Comparison of ENCODE assay signal across 35 cellular contexts in the genomic region with DNA sequence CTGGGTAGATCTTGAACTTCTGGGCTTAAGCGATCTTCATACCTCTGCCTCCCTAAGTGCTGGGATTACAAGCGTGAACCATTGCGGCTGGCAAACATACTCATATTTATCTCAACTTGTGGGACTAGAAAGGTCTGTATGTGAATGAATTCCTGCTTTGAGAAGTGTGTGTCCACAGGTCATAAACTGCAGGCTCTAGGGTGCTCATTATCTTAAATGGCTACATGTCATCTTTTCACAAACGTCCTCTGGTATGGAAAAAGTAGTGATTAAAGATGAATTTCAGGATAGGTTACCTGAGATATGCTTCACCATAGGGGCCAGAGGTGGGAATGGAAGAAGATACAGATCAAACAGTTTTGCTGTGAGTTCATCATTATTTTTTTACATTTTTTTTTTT. TPM values are rescaled to one million over a fixed set of nuclear protein-coding genes. Genes with fewer than 3 reads are reported as not detected.
DNase-seq lines count a peak whose midpoint lies in the region; ATAC-seq, FAIRE-seq and TF ChIP-seq lines count a peak whose summit lies in the region.
"Had no signal": no experiment of that assay in that cellular context is flagged by ENCODE, and none has a peak within 500 bp of the region (broad histone marks: within the 10 kb centered on the region; RNA-seq: fewer than 3 reads in every experiment).

No MANE protein-coding gene starts in this region.

- WGBS in HepG2 (ENCODE audit: low lambda C conversion rate) = 97% methylated on average over 4 of the region's 4 CpGs
- WGBS in right lobe of liver (ENCODE audit: insufficient coverage, low coverage, low lambda C conversion rate, missing lambda C conversion rate) = 88% methylated on average over 4 of the region's 4 CpGs
- WGBS in trophoblast cell (ENCODE audit: extremely low coverage, insufficient coverage, insufficient read length) = no CpG with 5 or more reads among the region's 4 CpGs

- no peak overlapping the region for H2BK12ac ChIP-seq in trophoblast cell (ENCODE audit: low read length)

- no peaks in the 10 kb centered on the region for H3K79me1 ChIP-seq in trophoblast cell (ENCODE audit: low read length)

- no peak overlapping the region for H3K14ac ChIP-seq in trophoblast cell (ENCODE audit: low read length)

- no TSS peak for BruUV-seq in HepG2 (replicated peaks; lab: Mats Ljungman, UMichigan)

- H4K12ac ChIP-seq in trophoblast cell (ENCODE audit: low read depth, low read length) = no peak overlapping the region

- POLR2A ChIA-PET in HepG2 (lab: Yijun Ruan, JAX) = interaction anchor here (1.4 to 2.0 kb wide), 2 partner anchors 8 to 13 kb away, joined by 3 to 25 read pairs; a partner anchor contains a TSS

- no peak overlapping the region for H4K91ac ChIP-seq in trophoblast cell (ENCODE audit: low read depth, low read length)

- no peak overlapping the region for H3K4me3 ChIP-seq in HepG2 (replicated peaks in 1 of 3; ENCODE audit: insufficient read depth in 1 of 3, low read depth in 2 of 3, low read length in 3 of 3)
- no peak overlapping the region for H3K4me3 ChIP-seq in right lobe of liver
- no peak overlapping the region for H3K4me3 ChIP-seq in osteoblast (ENCODE audit: insufficient read depth, low read length)
- H3K4me3 ChIP-seq in trophoblast cell (ENCODE audit: low read depth, low read length) = no peak overlapping the region
- H3K4me3 ChIP-seq: A549; BLaER1; BLaER1 treated with 17β-estradiol and CSF1 and Interleukin-3, amounts not matched to agents 10 nM and 100 nM had no signal

- H3K36me3 ChIP-seq in HepG2 (replicated peaks in 1 of 2; ENCODE audit: control insufficient read depth in 1 of 2, insufficient read depth in 2 of 2, low read length in 2 of 2) (no peaks in the 10 kb centered on the region), right lobe of liver (no peaks in the 10 kb centered on the region), osteoblast (ENCODE audit: insufficient read depth, low read length) (no peaks in the 10 kb centered on the region), trophoblast cell (ENCODE audit: control insufficient read depth in 1 of 2, insufficient read depth in 2 of 2, low read length in 2 of 2) (no peaks in the 10 kb centered on the region)
- H3K36me3 ChIP-seq: BE2C; BLaER1; BLaER1 treated with 17β-estradiol and CSF1 and Interleukin-3, amounts not matched to agents 10 nM and 100 nM had no signal

- CTCF ChIA-PET in HepG2 (lab: Yijun Ruan, JAX; ENCODE audit: low intra/inter-chr PET ratio, low total read pairs) = no interaction called here

- H3K79me2 ChIP-seq in HepG2 (ENCODE audit: insufficient read depth, low read length) (no peaks in the 10 kb centered on the region), osteoblast (ENCODE audit: insufficient read depth, low read length) (no peaks in the 10 kb centered on the region), trophoblast cell (ENCODE audit: control insufficient read depth, insufficient read depth, low read length, poor library complexity) (no peaks in the 10 kb centered on the region)

- H3K23ac ChIP-seq in trophoblast cell (ENCODE audit: low read length) = no peak overlapping the region

- intact Hi-C loops in cardiac septum (cut with DNase I) (no loop called here), left cardiac atrium (cut with DNase I) (no loop called here), HepG2 (cut with micrococcal nuclease; ENCODE audit: unreplicated experiment) (no loop called here), right lobe of liver (cut with DNase I) (no loop called here)

- no peak overlapping the region for H2AFZ ChIP-seq in HepG2 (ENCODE audit: low read length)
- H2AFZ ChIP-seq in osteoblast (ENCODE audit: low read length) = no peak overlapping the region
- H2AFZ ChIP-seq in trophoblast cell (ENCODE audit: insufficient read depth, low read length, poor library complexity) = no peak overlapping the region

- H3K4me2 ChIP-seq in HepG2 (ENCODE audit: low read depth, low read length) (no peak overlapping the region), osteoblast (ENCODE audit: insufficient read depth, low read length) (no peak overlapping the region), trophoblast cell (ENCODE audit: low read length) (no peak overlapping the region)
- H3K4me2 ChIP-seq: A549; BLaER1; BLaER1 treated with 17β-estradiol and CSF1 and Interleukin-3, amounts not matched to agents 10 nM and 100 nM had no signal

- H4K20me1 ChIP-seq in HepG2 (ENCODE audit: insufficient read depth, low read length) = no peaks in the 10 kb centered on the region
- H4K20me1 ChIP-seq in osteoblast (ENCODE audit: insufficient read depth, low read length) = no peaks in the 10 kb centered on the region
- H4K20me1 ChIP-seq: BLaER1; BLaER1 treated with 17β-estradiol and CSF1 and Interleukin-3, amounts not matched to agents 10 nM and 100 nM had no signal

- DNase-seq in cardiac septum (ENCODE audit: low spot score) (peak; percentile 6), left cardiac atrium (no peak), HepG2 (ENCODE audit: low spot score) (no peak), right lobe of liver (no peak), osteoblast (ENCODE audit: insufficient read length, low spot score, missing footprints) (peak; percentile 58), trophoblast cell (peak; percentile 70 to 90), NCI-H82 treated with DMSO at 0.1 percent for 48 hours (lab: John Stamatoyannopoulos, UW; ENCODE audit: unreplicated experiment) (no peak)
- no peak for DNase-seq in activated CD4-positive, CD25-positive, alpha-beta regulatory T cell (lab: John Stamatoyannopoulos, UW)
- DNase-seq: 8988T; ACHN; AML-193; BE2C; C1 segment of cervical spinal cord; Caco-2; Calu3; CD4-positive, alpha-beta memory T cell; CD4-positive, alpha-beta T cell; CD4-positive, CD25-positive, alpha-beta regulatory T cell; CD8-positive, alpha-beta memory T cell; CD8-positive, alpha-beta T cell; COR-L47; DMS 273 treated with DMSO at 0.1 percent for 48 hours; DMS153; DMS53; DMS79; DMS79 treated with DMSO at 0.1 percent for 48 hours; DND-41; EL had no signal

- in situ Hi-C loops in HepG2 (cut with HindIII; ENCODE audit: extremely low pct_ligation_motif_present, low pct_unique_long_range_greater_than_20kb) = no loop called here

- H4K8ac ChIP-seq in trophoblast cell (ENCODE audit: low read depth, low read length) = no peak overlapping the region

- no peak overlapping the region for H3K9ac ChIP-seq in HepG2 (ENCODE audit: insufficient read depth, low read depth, low read length)
- H3K9ac ChIP-seq in trophoblast cell (ENCODE audit: low read length) = no peak overlapping the region
- H3K9ac ChIP-seq: BLaER1; BLaER1 treated with 17β-estradiol and CSF1 and Interleukin-3, amounts not matched to agents 10 nM and 100 nM had no signal

- TF ChIP-seq EP300 in HepG2 (IDR thresholded peaks at IDR 0.05; ENCODE audit: low read depth in 2 of 2, low read length in 2 of 2) = no peak
- TF ChIP-seq EP300 in HepG2 (CRISPR knock-in tag; IDR thresholded peaks at IDR 0.05; ENCODE audit: borderline replicate concordance) = no peak

- H3K27me3 ChIP-seq in HepG2 (ENCODE audit: control insufficient read depth in 1 of 2, insufficient read depth in 2 of 2, low read length in 2 of 2) (no peaks in the 10 kb centered on the region), right lobe of liver (no peaks in the 10 kb centered on the region), osteoblast (ENCODE audit: insufficient read depth, low read length) (peaks cover 7% of the 10 kb centered on the region), trophoblast cell (ENCODE audit: insufficient read depth, low read length) (no peaks in the 10 kb centered on the region)
- H3K27me3 ChIP-seq: BE2C; BLaER1; BLaER1 treated with 17β-estradiol and CSF1 and Interleukin-3, amounts not matched to agents 10 nM and 100 nM had no signal

- no peak overlapping the region for H2BK120ac ChIP-seq in trophoblast cell (ENCODE audit: insufficient read depth, low read length, poor library complexity)

- TF ChIP-seq POLR2A in HepG2 (IDR thresholded peaks at IDR 0.05; ENCODE audit: insufficient read depth in 1 of 2, low read depth in 2 of 2, low read length in 2 of 2) (no peak), right lobe of liver (IDR thresholded peaks at IDR 0.05) (no peak)

- FAIRE-seq in HepG2 (lab: Jason Lieb, UNC) = no peak
- FAIRE-seq: A204.1, A549, D721Med had no signal

- H3K18ac ChIP-seq in trophoblast cell (ENCODE audit: low read length) = no peak overlapping the region

- no peak overlapping the region for H3K4ac ChIP-seq in trophoblast cell (ENCODE audit: low read depth, low read length)

- TF ChIP-seq CTCF in HepG2 (CRISPR knock-in tag; IDR thresholded peaks at IDR 0.05) (no peak), right lobe of liver (IDR thresholded peaks at IDR 0.05) (no peak), osteoblast (IDR thresholded peaks at IDR 0.05; ENCODE audit: extremely low read depth, low read depth, low read length) (no peak)

- H3K9me3 ChIP-seq in HepG2 (ENCODE audit: low read length) = no peaks in the 10 kb centered on the region
- H3K9me3 ChIP-seq in right lobe of liver = no peaks in the 10 kb centered on the region
- no peaks in the 10 kb centered on the region for H3K9me3 ChIP-seq in osteoblast (ENCODE audit: low read depth, low read length)
- peaks cover 2% of the 10 kb centered on the region for H3K9me3 ChIP-seq in trophoblast cell (ENCODE audit: insufficient read depth, low read depth, low read length)
- H3K9me3 ChIP-seq: A549; BE2C; BLaER1; BLaER1 treated with 17β-estradiol and CSF1 and Interleukin-3, amounts not matched to agents 10 nM and 100 nM; Caco-2 had no signal

- H3K27ac ChIP-seq in HepG2 (ENCODE audit: extremely low read length, insufficient read depth, low read length) (peak overlapping the region; percentile 27), right lobe of liver (no peak overlapping the region), osteoblast (ENCODE audit: low read depth, low read length) (no peak overlapping the region), trophoblast cell (ENCODE audit: low read depth, low read length) (no peak overlapping the region)
- H3K27ac ChIP-seq: 22Rv1; A549; BLaER1; BLaER1 treated with 17β-estradiol and CSF1 and Interleukin-3, amounts not matched to agents 10 nM and 100 nM; C4-2B had no signal

- peaks cover 92% of the 10 kb centered on the region for H3K4me1 ChIP-seq in HepG2 (ENCODE audit: insufficient read depth, low read length)
- H3K4me1 ChIP-seq in right lobe of liver = peaks cover 0 to 10% (median 2%) of the 10 kb centered on the region in 4 donors
- H3K4me1 ChIP-seq in osteoblast (ENCODE audit: insufficient read depth, low read length) = no peaks in the 10 kb centered on the region
- H3K4me1 ChIP-seq in trophoblast cell (ENCODE audit: control insufficient read depth in 1 of 2, insufficient read depth in 2 of 2, low read length in 2 of 2) = peaks cover 0 to 10% of the 10 kb centered on the region in 2 experiments
- H3K4me1 ChIP-seq: BE2C, Caco-2 had no signal

- H2BK5ac ChIP-seq in trophoblast cell (ENCODE audit: low read depth, low read length, poor library complexity) = no peak overlapping the region

- ATAC-seq in left cardiac atrium = no peak
- no peak for ATAC-seq in HepG2
- ATAC-seq in right lobe of liver = no peak
- ATAC-seq: A549; CD8-positive, alpha-beta T cell had no signal

- no peak overlapping the region for H2AK5ac ChIP-seq in trophoblast cell (ENCODE audit: low read length)

- no peak for TF ChIP-seq RAD21 in HepG2 (CRISPR knock-in tag; IDR thresholded peaks at IDR 0.05)

RNA-seq across cellular contexts. Expression of a gene that starts 7.8 kb away (rescaled TPM):
- total RNA-seq in cardiac septum (30.7 TPM), left cardiac atrium (10 to 100 TPM; 27.6 to 36.0 TPM), HepG2 (2016; rRNA removed; fragmentation: Illumina TruSeq; extraction: Trizol) (10.5 and 13.7 TPM in 2 replicates), right lobe of liver (10 to 100 TPM in 1 of 6 experiments, 1 to 10 TPM in 5; 2.2 to 10.8 (median 5.0) TPM), osteoblast (10.9 and 11.2 TPM in 2 replicates)
- 4.0 and 4.5 TPM in 2 replicates for total RNA-seq in HepG2 (2016; cell fraction: cytosol; rRNA removed; fragmentation: Illumina TruSeq; extraction: Trizol; ENCODE audit: low read depth)
- total RNA-seq in HepG2 (2016; cell fraction: insoluble cytoplasmic fraction; rRNA removed; fragmentation: Illumina TruSeq; extraction: Trizol) = 8.3 and 12.0 TPM in 2 replicates
- 8.1 and 8.4 TPM in 2 replicates for total RNA-seq in HepG2 (2016; cell fraction: membrane; rRNA removed; fragmentation: Illumina TruSeq; extraction: Trizol)
- total RNA-seq in HepG2 (2016; cell fraction: nucleus; rRNA removed; fragmentation: Illumina TruSeq; extraction: Trizol) = 5.7 and 8.2 TPM in 2 replicates
- polyA plus RNA-seq in HepG2 (2011; rRNA removed) = 33.1 and 49.7 TPM in 2 replicates
- 45.0 and 52.1 TPM in 2 replicates for polyA plus RNA-seq in HepG2 (2011; cell fraction: cytosol; rRNA removed)
- polyA plus RNA-seq in HepG2 (2011; cell fraction: nucleus; rRNA removed) = 54.1 and 56.2 TPM in 2 replicates
- 51.6 and 55.6 TPM in 2 replicates for polyA plus RNA-seq in HepG2 (2012)
- polyA plus RNA-seq in HepG2 (2016; cell fraction: cytosol; fragmentation: Illumina TruSeq; extraction: Trizol; ENCODE audit: low read depth) = 4.4 and 6.3 TPM in 2 replicates
- polyA plus RNA-seq in HepG2 (2016; cell fraction: insoluble cytoplasmic fraction; fragmentation: Illumina TruSeq; extraction: Trizol; ENCODE audit: low read depth) = 9.3 and 10.5 TPM in 2 replicates
- 7.6 and 9.8 TPM in 2 replicates for polyA plus RNA-seq in HepG2 (2016; cell fraction: membrane; fragmentation: Illumina TruSeq; extraction: Trizol; ENCODE audit: low read depth)
- 10.6 and 11.8 TPM in 2 replicates for polyA plus RNA-seq in HepG2 (2016; cell fraction: nucleus; fragmentation: Illumina TruSeq; extraction: Trizol; ENCODE audit: insufficient read depth, low read depth)
- polyA minus RNA-seq in HepG2 (2011; rRNA and poly(A)+ RNA removed; ENCODE audit: low replicate concordance) = 4.8 and 66.6 TPM in 2 replicates
- 29.4 and 31.1 TPM in 2 replicates for polyA minus RNA-seq in HepG2 (2011; cell fraction: cytosol; rRNA and poly(A)+ RNA removed)
- polyA minus RNA-seq in HepG2 (2011; cell fraction: nucleus; rRNA and poly(A)+ RNA removed) = 21.3 and 22.1 TPM in 2 replicates
- polyA plus RNA-seq in trophoblast cell (2013) = 3.4 and 3.8 TPM in 2 replicates

RNA-seq across cellular contexts. Expression of a gene that starts 52.2 kb away (rescaled TPM):
- total RNA-seq in cardiac septum (2.6 TPM), left cardiac atrium (1 to 10 TPM; 2.8 to 4.7 TPM), HepG2 (2016; rRNA removed; fragmentation: Illumina TruSeq; extraction: Trizol) (18.2 and 35.2 TPM in 2 replicates), right lobe of liver (10 to 100 TPM; 11.7 to 17.7 (median 15.6) TPM), osteoblast (under 0.01 TPM in 2 replicates)
- total RNA-seq in HepG2 (2016; cell fraction: cytosol; rRNA removed; fragmentation: Illumina TruSeq; extraction: Trizol; ENCODE audit: low read depth) = 2.4 and 3.0 TPM in 2 replicates
- total RNA-seq in HepG2 (2016; cell fraction: insoluble cytoplasmic fraction; rRNA removed; fragmentation: Illumina TruSeq; extraction: Trizol) = 13.5 and 35.7 TPM in 2 replicates
- total RNA-seq in HepG2 (2016; cell fraction: membrane; rRNA removed; fragmentation: Illumina TruSeq; extraction: Trizol) = 7.5 TPM in 2 replicates
- total RNA-seq in HepG2 (2016; cell fraction: nucleus; rRNA removed; fragmentation: Illumina TruSeq; extraction: Trizol) = 48.2 and 58.1 TPM in 2 replicates
- polyA plus RNA-seq in HepG2 (2011; rRNA removed) = 31.6 and 44.3 TPM in 2 replicates
- polyA plus RNA-seq in HepG2 (2011; cell fraction: cytosol; rRNA removed) = 17.7 and 20.2 TPM in 2 replicates
- polyA plus RNA-seq in HepG2 (2011; cell fraction: nucleus; rRNA removed) = 105 and 126 TPM in 2 replicates
- 34.3 and 44.8 TPM in 2 replicates for polyA plus RNA-seq in HepG2 (2012)
- 1.3 and 1.6 TPM in 2 replicates for polyA plus RNA-seq in HepG2 (2016; cell fraction: cytosol; fragmentation: Illumina TruSeq; extraction: Trizol; ENCODE audit: low read depth)
- polyA plus RNA-seq in HepG2 (2016; cell fraction: insoluble cytoplasmic fraction; fragmentation: Illumina TruSeq; extraction: Trizol; ENCODE audit: low read depth) = 10.1 and 14.0 TPM in 2 replicates
- 2.8 and 3.5 TPM in 2 replicates for polyA plus RNA-seq in HepG2 (2016; cell fraction: membrane; fragmentation: Illumina TruSeq; extraction: Trizol; ENCODE audit: low read depth)
- polyA plus RNA-seq in HepG2 (2016; cell fraction: nucleus; fragmentation: Illumina TruSeq; extraction: Trizol; ENCODE audit: insufficient read depth, low read depth) = 83.4 and 84.9 TPM in 2 replicates
- polyA minus RNA-seq in HepG2 (2011; rRNA and poly(A)+ RNA removed; ENCODE audit: low replicate concordance) = 104 and 110 TPM in 2 replicates
- 31.9 and 35.7 TPM in 2 replicates for polyA minus RNA-seq in HepG2 (2011; cell fraction: cytosol; rRNA and poly(A)+ RNA removed)
- 50.5 and 60.3 TPM in 2 replicates for polyA minus RNA-seq in HepG2 (2011; cell fraction: nucleus; rRNA and poly(A)+ RNA removed)
- 5.4 and 5.8 TPM in 2 replicates for polyA plus RNA-seq in trophoblast cell (2013)

Comparison
In these comparisons a context has a peak if more than half of its experiments do, and no peak if none do; other contexts are left out.
1. DNase-seq: peak in cardiac septum (single experiment), osteoblast (single experiment) and trophoblast cell (2 of 2); none in left cardiac atrium (single experiment), HepG2 (single experiment), right lobe of liver (0 of 3), NCI-H82 treated with DMSO at 0.1 percent for 48 hours (single experiment) and activated CD4-positive, CD25-positive, alpha-beta regulatory T cell (0 of 4).